In the genomic region with DNA sequence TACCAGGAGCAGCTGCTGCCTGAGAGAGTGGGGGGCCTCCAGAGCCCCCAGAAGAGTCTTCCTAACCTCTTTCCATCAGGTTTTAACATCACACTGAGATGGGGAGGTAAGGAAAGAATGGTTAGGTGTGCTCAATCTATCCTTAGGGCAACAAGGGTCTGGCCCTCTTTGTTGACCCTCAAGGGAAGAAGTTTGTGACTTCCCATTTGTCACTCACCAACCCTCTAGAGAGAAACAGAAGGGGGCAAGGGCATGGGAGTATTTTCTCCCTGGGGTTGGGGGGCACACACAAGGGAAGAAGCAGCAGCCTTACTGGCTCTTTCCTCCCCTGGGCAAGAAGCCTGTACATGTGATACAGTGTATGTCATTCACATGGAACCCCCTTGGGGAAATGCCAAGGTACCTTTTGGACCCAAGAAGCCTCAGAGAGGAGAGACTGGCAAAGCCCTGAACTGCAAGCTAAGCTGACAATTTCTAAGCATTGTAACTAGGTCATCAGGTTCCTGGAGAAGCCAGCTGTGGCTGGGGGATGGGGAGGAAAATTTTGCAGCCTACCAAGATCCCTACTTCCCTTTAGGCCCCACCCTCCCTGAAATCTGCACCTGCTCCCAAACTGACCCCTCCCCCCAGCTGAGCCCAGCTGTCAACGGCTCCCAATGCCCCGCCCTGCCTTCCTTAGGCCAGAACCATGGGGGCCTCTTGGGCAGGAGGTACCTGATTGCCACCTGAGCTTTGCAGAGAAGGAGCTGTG, we compare ENCODE assay signal across 1 cellular context.
TF ChIP-seq lines count a peak whose summit lies in the region.

No MANE protein-coding gene starts in this region.

TF ChIP-seq in K562, 482 proteins besides CTCF, POLR2A, EP300 and RAD21 (continues in another document):
- no peak for TF ChIP-seq RBM34 (IDR thresholded peaks at IDR 0.05; ENCODE audit: borderline replicate concordance, insufficient read depth, low read length)
- TF ChIP-seq, protein P1, sequence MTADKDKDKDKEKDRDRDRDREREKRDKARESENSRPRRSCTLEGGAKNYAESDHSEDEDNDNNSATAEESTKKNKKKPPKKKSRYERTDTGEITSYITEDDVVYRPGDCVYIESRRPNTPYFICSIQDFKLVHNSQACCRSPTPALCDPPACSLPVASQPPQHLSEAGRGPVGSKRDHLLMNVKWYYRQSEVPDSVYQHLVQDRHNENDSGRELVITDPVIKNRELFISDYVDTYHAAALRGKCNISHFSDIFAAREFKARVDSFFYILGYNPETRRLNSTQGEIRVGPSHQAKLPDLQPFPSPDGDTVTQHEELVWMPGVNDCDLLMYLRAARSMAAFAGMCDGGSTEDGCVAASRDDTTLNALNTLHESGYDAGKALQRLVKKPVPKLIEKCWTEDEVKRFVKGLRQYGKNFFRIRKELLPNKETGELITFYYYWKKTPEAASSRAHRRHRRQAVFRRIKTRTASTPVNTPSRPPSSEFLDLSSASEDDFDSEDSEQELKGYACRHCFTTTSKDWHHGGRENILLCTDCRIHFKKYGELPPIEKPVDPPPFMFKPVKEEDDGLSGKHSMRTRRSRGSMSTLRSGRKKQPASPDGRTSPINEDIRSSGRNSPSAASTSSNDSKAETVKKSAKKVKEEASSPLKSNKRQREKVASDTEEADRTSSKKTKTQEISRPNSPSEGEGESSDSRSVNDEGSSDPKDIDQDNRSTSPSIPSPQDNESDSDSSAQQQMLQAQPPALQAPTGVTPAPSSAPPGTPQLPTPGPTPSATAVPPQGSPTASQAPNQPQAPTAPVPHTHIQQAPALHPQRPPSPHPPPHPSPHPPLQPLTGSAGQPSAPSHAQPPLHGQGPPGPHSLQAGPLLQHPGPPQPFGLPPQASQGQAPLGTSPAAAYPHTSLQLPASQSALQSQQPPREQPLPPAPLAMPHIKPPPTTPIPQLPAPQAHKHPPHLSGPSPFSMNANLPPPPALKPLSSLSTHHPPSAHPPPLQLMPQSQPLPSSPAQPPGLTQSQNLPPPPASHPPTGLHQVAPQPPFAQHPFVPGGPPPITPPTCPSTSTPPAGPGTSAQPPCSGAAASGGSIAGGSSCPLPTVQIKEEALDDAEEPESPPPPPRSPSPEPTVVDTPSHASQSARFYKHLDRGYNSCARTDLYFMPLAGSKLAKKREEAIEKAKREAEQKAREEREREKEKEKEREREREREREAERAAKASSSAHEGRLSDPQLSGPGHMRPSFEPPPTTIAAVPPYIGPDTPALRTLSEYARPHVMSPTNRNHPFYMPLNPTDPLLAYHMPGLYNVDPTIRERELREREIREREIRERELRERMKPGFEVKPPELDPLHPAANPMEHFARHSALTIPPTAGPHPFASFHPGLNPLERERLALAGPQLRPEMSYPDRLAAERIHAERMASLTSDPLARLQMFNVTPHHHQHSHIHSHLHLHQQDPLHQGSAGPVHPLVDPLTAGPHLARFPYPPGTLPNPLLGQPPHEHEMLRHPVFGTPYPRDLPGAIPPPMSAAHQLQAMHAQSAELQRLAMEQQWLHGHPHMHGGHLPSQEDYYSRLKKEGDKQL (CRISPR knock-in tag; IDR thresholded peaks at IDR 0.05; ENCODE audit: borderline replicate concordance), result no peak
- no peak for TF ChIP-seq ZNF23 (CRISPR knock-in tag; IDR thresholded peaks at IDR 0.05)
- no peak for TF ChIP-seq PBX2 (CRISPR knock-in tag; IDR thresholded peaks at IDR 0.05; ENCODE audit: low read depth)
- peak; percentile 40; the same call in 1 of the 2 replicates for TF ChIP-seq PBX2 (tag; conservative IDR thresholded peaks at IDR 0.05; ENCODE audit: low read depth)
- TF ChIP-seq MAZ (CRISPR knock-in tag; conservative IDR thresholded peaks at IDR 0.05 in 1 of 2, IDR thresholded peaks at IDR 0.05 in 1 of 2), result peak; percentile 43 to 93; a peak in 3 of 4 replicates
- TF ChIP-seq PREB (CRISPR knock-in tag; IDR thresholded peaks at IDR 0.05), result no peak
- no peak for TF ChIP-seq ESRRB (CRISPR knock-in tag; IDR thresholded peaks at IDR 0.05; ENCODE audit: borderline replicate concordance)
- no peak for TF ChIP-seq CBX3 (IDR thresholded peaks at IDR 0.05; ENCODE audit: borderline replicate concordance in 1 of 2, low read length in 2 of 2)
- 0 out of 2 replicates have a peak, but pooled peaks have one; percentile 43 for TF ChIP-seq ZNF766 (CRISPR knock-in tag; conservative IDR thresholded peaks at IDR 0.05)
- TF ChIP-seq NRF1 (conservative IDR thresholded peaks at IDR 0.05 in 1 of 2, IDR thresholded peaks at IDR 0.05 in 1 of 2), result no peak
- no peak for TF ChIP-seq YY1 (IDR thresholded peaks at IDR 0.05; ENCODE audit: borderline replicate concordance in 1 of 3, control insufficient read depth in 1 of 3, extremely low read depth in 1 of 3, insufficient read depth in 3 of 3, insufficient read length in 1 of 3, insufficient replicate concordance in 2 of 3, low read depth in 1 of 3, low read length in 2 of 3)
- no peak for TF ChIP-seq ZNF444 (CRISPR knock-in tag; IDR thresholded peaks at IDR 0.05)
- no peak for TF ChIP-seq PTTG1 (tag; IDR thresholded peaks at IDR 0.05; ENCODE audit: low read depth)
- no peak for TF ChIP-seq ZNF232 (CRISPR knock-in tag; IDR thresholded peaks at IDR 0.05)
- no peak for TF ChIP-seq BRF2 (IDR thresholded peaks at IDR 0.05; ENCODE audit: borderline replicate concordance, insufficient read depth, insufficient read length)
- TF ChIP-seq, protein P2, sequence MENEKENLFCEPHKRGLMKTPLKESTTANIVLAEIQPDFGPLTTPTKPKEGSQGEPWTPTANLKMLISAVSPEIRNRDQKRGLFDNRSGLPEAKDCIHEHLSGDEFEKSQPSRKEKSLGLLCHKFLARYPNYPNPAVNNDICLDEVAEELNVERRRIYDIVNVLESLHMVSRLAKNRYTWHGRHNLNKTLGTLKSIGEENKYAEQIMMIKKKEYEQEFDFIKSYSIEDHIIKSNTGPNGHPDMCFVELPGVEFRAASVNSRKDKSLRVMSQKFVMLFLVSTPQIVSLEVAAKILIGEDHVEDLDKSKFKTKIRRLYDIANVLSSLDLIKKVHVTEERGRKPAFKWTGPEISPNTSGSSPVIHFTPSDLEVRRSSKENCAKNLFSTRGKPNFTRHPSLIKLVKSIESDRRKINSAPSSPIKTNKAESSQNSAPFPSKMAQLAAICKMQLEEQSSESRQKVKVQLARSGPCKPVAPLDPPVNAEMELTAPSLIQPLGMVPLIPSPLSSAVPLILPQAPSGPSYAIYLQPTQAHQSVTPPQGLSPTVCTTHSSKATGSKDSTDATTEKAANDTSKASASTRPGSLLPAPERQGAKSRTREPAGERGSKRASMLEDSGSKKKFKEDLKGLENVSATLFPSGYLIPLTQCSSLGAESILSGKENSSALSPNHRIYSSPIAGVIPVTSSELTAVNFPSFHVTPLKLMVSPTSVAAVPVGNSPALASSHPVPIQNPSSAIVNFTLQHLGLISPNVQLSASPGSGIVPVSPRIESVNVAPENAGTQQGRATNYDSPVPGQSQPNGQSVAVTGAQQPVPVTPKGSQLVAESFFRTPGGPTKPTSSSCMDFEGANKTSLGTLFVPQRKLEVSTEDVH (IDR thresholded peaks at IDR 0.05; ENCODE audit: low read depth, partially characterized antibody), result no peak
- TF ChIP-seq SRSF1 (IDR thresholded peaks at IDR 0.05; ENCODE audit: low read depth, low read length), result no peak
- no peak for TF ChIP-seq EHMT2 (IDR thresholded peaks at IDR 0.05)
- TF ChIP-seq ZNF551 (CRISPR knock-in tag; IDR thresholded peaks at IDR 0.05), result no peak
- peak; percentile 38; the same call in 1 of the 2 replicates for TF ChIP-seq LCOR (CRISPR knock-in tag; IDR thresholded peaks at IDR 0.05)
- TF ChIP-seq POLR2AphosphoS5 (IDR thresholded peaks at IDR 0.05; ENCODE audit: control insufficient read depth, insufficient read depth, low read depth, low read length), result no peak
- no peak for TF ChIP-seq PHF8 (IDR thresholded peaks at IDR 0.05; ENCODE audit: borderline replicate concordance, low read length)
- peak; percentile 47 for TF ChIP-seq NCOR1 (IDR thresholded peaks at IDR 0.05)
- no peak for TF ChIP-seq ZNF707 (CRISPR knock-in tag; conservative IDR thresholded peaks at IDR 0.05)
- TF ChIP-seq NFIC (IDR thresholded peaks at IDR 0.05), result peak; percentile 36; the same call in 1 of the 2 replicates
- no peak for TF ChIP-seq RFX5 (IDR thresholded peaks at IDR 0.05; ENCODE audit: low read depth, low read length)
- TF ChIP-seq SMARCE1 (IDR thresholded peaks at IDR 0.05), result no peak
- no peak for TF ChIP-seq ZNF584 (CRISPR knock-in tag; IDR thresholded peaks at IDR 0.05; ENCODE audit: low read depth)
- TF ChIP-seq TAF9B (IDR thresholded peaks at IDR 0.05; ENCODE audit: partially characterized antibody), result peak; percentile 39
- TF ChIP-seq, protein P3, sequence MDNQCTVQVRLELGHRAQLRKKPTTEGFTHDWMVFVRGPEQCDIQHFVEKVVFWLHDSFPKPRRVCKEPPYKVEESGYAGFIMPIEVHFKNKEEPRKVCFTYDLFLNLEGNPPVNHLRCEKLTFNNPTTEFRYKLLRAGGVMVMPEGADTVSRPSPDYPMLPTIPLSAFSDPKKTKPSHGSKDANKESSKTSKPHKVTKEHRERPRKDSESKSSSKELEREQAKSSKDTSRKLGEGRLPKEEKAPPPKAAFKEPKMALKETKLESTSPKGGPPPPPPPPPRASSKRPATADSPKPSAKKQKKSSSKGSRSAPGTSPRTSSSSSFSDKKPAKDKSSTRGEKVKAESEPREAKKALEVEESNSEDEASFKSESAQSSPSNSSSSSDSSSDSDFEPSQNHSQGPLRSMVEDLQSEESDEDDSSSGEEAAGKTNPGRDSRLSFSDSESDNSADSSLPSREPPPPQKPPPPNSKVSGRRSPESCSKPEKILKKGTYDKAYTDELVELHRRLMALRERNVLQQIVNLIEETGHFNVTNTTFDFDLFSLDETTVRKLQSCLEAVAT (IDR thresholded peaks at IDR 0.05), result no peak
- TF ChIP-seq SIX5 (IDR thresholded peaks at IDR 0.05; ENCODE audit: borderline replicate concordance in 1 of 2, insufficient read depth in 1 of 2, low read depth in 1 of 2, low read length in 2 of 2), result no peak
- peak; percentile 56; the same call in 1 of the 2 replicates for TF ChIP-seq ZNF311 (CRISPR knock-in tag; IDR thresholded peaks at IDR 0.05)
- no peak for TF ChIP-seq ETV1 (tag; conservative IDR thresholded peaks at IDR 0.05; ENCODE audit: low read depth)
- no peak for TF ChIP-seq CEBPG (CRISPR knock-in tag; IDR thresholded peaks at IDR 0.05)
- no peak for TF ChIP-seq CEBPG (tag; conservative IDR thresholded peaks at IDR 0.05 in 1 of 2, IDR thresholded peaks at IDR 0.05 in 1 of 2)
- TF ChIP-seq DNMT1 (IDR thresholded peaks at IDR 0.05), result no peak
- TF ChIP-seq RCOR1 (IDR thresholded peaks at IDR 0.05; ENCODE audit: borderline replicate concordance in 1 of 2, low read depth in 2 of 2, low read length in 2 of 2), result peak in 1 of 2 experiments; percentile 62; a peak in 2 of 4 replicates
- TF ChIP-seq FOSL1 (tag; conservative IDR thresholded peaks at IDR 0.05), result no peak
- TF ChIP-seq HSF4 (CRISPR knock-in tag; IDR thresholded peaks at IDR 0.05; ENCODE audit: borderline replicate concordance), result 0 out of 2 replicates have a peak, but pooled peaks have one; percentile 44
- TF ChIP-seq, protein P4, sequence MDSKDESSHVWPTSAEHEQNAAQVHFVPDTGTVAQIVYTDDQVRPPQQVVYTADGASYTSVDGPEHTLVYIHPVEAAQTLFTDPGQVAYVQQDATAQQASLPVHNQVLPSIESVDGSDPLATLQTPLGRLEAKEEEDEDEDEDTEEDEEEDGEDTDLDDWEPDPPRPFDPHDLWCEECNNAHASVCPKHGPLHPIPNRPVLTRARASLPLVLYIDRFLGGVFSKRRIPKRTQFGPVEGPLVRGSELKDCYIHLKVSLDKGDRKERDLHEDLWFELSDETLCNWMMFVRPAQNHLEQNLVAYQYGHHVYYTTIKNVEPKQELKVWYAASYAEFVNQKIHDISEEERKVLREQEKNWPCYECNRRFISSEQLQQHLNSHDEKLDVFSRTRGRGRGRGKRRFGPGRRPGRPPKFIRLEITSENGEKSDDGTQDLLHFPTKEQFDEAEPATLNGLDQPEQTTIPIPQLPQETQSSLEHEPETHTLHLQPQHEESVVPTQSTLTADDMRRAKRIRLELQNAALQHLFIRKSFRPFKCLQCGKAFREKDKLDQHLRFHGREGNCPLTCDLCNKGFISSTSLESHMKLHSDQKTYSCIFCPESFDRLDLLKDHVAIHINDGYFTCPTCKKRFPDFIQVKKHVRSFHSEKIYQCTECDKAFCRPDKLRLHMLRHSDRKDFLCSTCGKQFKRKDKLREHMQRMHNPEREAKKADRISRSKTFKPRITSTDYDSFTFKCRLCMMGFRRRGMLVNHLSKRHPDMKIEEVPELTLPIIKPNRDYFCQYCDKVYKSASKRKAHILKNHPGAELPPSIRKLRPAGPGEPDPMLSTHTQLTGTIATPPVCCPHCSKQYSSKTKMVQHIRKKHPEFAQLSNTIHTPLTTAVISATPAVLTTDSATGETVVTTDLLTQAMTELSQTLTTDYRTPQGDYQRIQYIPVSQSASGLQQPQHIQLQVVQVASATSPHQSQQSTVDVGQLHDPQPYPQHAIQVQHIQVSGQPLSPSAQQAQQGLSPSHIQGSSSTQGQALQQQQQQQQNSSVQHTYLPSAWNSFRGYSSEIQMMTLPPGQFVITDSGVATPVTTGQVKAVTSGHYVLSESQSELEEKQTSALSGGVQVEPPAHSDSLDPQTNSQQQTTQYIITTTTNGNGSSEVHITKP (IDR thresholded peaks at IDR 0.05; ENCODE audit: partially characterized antibody), result peak; percentile 27
